18 cellular contexts compared by ENCODE assay signal in the genomic region with DNA sequence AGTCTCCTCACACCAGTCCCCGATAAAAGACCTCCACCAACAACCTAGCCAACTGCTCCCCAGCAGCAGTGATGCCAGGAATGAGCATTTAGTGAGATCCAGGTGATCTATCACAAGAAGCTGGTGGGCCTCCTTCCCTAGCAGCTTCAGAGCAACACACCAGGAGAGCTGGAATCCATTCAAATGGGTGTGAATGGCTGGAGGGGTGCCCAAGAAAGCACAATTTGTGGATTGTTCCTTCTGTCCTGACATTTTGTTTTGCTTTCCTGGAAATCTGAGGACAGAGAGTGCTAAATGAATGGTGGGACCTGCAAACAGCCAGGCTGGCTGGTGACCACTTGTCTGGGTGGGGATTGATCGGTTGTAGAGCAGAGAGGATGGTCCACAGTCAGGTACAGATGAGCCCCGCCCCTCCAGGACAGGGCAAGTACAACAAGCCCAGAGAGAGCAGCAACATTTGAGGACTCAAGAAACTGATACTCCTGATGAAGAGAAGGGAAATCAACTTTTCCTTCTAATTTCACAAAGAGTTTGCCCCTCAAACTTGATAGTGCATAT.
A peak's percentile ranks its signal among the peaks of the same experiment; 100 is the strongest.
DNase-seq lines count a peak whose midpoint lies in the region; ATAC-seq and TF ChIP-seq lines count a peak whose summit lies in the region.
"Had no signal": no experiment of that assay in that cellular context is flagged by ENCODE, and none has a peak within 500 bp of the region (broad histone marks: within the 10 kb centered on the region; RNA-seq: fewer than 3 reads in every experiment).

No MANE protein-coding gene starts in this region.

- 47% methylated on average over 3 of the region's 3 CpGs for WGBS in mammary epithelial cell (ENCODE audit: low coverage, missing lambda C conversion rate)

- in situ Hi-C loops in mammary epithelial cell (cut with MboI; ENCODE audit: low sequenced_read_pairs in 2 of 2), result no loop called here

- ATAC-seq in sciatic nerve, result peak; percentile 36
- ATAC-seq: GM12878, HCT116 had no signal

- CTCF ChIA-PET in mammary epithelial cell (lab: Charles Lee; ENCODE audit: low non-redundant PET) (no interaction called here), GM10248 (lab: Yijun Ruan, JAX) (interaction anchor here (0.9 kb wide), 1 partner anchor 10 kb away, joined by 3 read pairs; no protein-coding TSS in a partner anchor)

- no peaks in the 10 kb centered on the region for H4K20me1 ChIP-seq in mammary epithelial cell (ENCODE audit: insufficient read depth, low read length)
- H4K20me1 ChIP-seq: BLaER1 had no signal

- H3K36me3 ChIP-seq in mammary epithelial cell (ENCODE audit: insufficient read depth, low read length), result no peaks in the 10 kb centered on the region
- H3K36me3 ChIP-seq: BLaER1 had no signal

- POLR2A ChIA-PET in GM10248 (lab: Yijun Ruan, JAX), result no interaction called here

- peak overlapping the region; percentile 3; the same call in 1 of the 2 replicates for H3K27ac ChIP-seq in C4-2B
- peak overlapping the region; percentile 13 for H3K27ac ChIP-seq in mammary epithelial cell (ENCODE audit: insufficient read depth, low read depth, low read length)
- H3K27ac ChIP-seq: BLaER1, GM23248, HL-60 had no signal

- no peaks in the 10 kb centered on the region for H3K79me2 ChIP-seq in mammary epithelial cell (ENCODE audit: insufficient read depth, low read length)

- no peaks in the 10 kb centered on the region for H3K27me3 ChIP-seq in mammary epithelial cell (ENCODE audit: insufficient read depth, low read length)
- H3K27me3 ChIP-seq: BLaER1 had no signal

- peak overlapping the region; percentile 36 for H3K4me2 ChIP-seq in mammary epithelial cell (ENCODE audit: insufficient read depth, low read depth, low read length)
- H3K4me2 ChIP-seq: BLaER1 had no signal

- H2AFZ ChIP-seq in mammary epithelial cell (ENCODE audit: low read depth, low read length), result peak overlapping the region; percentile 68
- H2AFZ ChIP-seq: GM23248 had no signal

- intact Hi-C loops in mammary epithelial cell (cut with micrococcal nuclease), result no loop called here
- intact Hi-C loops in sciatic nerve (cut with DNase I), result no loop called here

- H3K4me1 ChIP-seq in mammary epithelial cell (ENCODE audit: insufficient read depth, low read length), result peaks cover 31% of the 10 kb centered on the region
- H3K4me1 ChIP-seq: BLaER1 had no signal

- dilution Hi-C loops in mammary epithelial cell (cut with HindIII; ENCODE audit: low sequenced_read_pairs), result no loop called here

- TF ChIP-seq CTCF in C4-2B (conservative IDR thresholded peaks at IDR 0.05) (no peak), mammary epithelial cell (conservative IDR thresholded peaks at IDR 0.05 in 1 of 2, IDR thresholded peaks at IDR 0.05 in 1 of 2; ENCODE audit: extremely low read depth in 1 of 2, insufficient read depth in 1 of 2, low read depth in 1 of 2, low read length in 2 of 2) (no peak), GM10248 (IDR thresholded peaks at IDR 0.05; ENCODE audit: control extremely low read depth, extremely low read depth, low read depth, missing control alignments) (no peak)

- BruUV-seq in mammary epithelial cell (replicated peaks; lab: Mats Ljungman, UMichigan), result no TSS peak

- DNase-seq in mammary epithelial cell (no peak), medulla oblongata (ENCODE audit: extremely low spot score) (peak; percentile 7), sciatic nerve (ENCODE audit: low spot score) (no peak), NCI-H2029 treated with DMSO at 0.1 percent for 48 hours (lab: John Stamatoyannopoulos, UW) (no peak), GM10248 (ENCODE audit: extremely low spot score) (no peak), NOMO-1 treated with DMSO at 0.1 percent for 48 hours (lab: John Stamatoyannopoulos, UW; ENCODE audit: unreplicated experiment) (no peak)
- DNase-seq in stimulated activated CD8-positive, alpha-beta memory T cell treated with anti-CD3 and anti-CD28 coated beads, Interleukin-4, amount 100 ng/mL, for 48 hours, result no peak
- DNase-seq: 8988T; AML-193; Calu3; CD4-positive, CD25-positive, alpha-beta regulatory T cell; DMS 273 treated with DMSO at 0.1 percent for 48 hours; GM23248 had no signal

- no peaks in the 10 kb centered on the region for H3K9me3 ChIP-seq in mammary epithelial cell (replicated peaks; ENCODE audit: insufficient read depth, low read length)

- no peak overlapping the region for H3K9ac ChIP-seq in mammary epithelial cell (ENCODE audit: insufficient read depth, low read length)
- H3K9ac ChIP-seq: BLaER1, GM23248 had no signal

- no peak overlapping the region for H3K4me3 ChIP-seq in mammary epithelial cell (replicated peaks in 1 of 3; ENCODE audit: insufficient read depth in 1 of 3, low read depth in 2 of 3, low read length in 3 of 3)
- H3K4me3 ChIP-seq: BLaER1, GM12878, GM23248 had no signal
